ENCODE assay signal across 8 cellular contexts in the genomic region with DNA sequence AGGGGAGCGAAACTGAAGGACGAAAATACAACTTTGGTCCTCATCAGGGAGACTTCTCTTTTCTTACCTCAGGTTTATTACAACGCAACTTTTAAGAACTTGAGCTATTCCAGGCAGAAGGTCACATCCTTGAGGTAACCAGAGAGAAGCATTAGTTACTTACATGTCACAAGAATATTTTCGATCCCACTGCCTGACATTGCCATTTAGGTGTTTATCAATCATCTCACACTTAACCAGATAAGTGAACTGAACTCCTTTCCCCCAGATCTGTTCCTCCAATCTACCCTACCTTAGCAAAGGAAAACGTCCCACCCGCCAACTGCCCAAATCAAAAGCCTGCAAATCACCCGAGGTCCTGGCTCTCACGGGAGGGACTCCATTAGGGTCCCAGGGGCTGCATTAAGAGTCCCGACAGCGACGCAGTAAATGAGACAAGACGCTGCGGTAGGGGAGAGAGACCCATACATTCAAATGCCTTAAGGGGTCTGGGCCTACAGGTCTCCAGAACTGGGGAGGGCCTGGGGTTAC. TPM values are rescaled to one million over a fixed set of nuclear protein-coding genes. Genes with fewer than 3 reads are reported as not detected.
DNase-seq lines count a peak whose midpoint lies in the region; ATAC-seq and TF ChIP-seq lines count a peak whose summit lies in the region.

No MANE protein-coding gene starts in this region.

- no peaks in the 10 kb centered on the region for H3K36me3 ChIP-seq in breast epithelium
- H3K36me3 ChIP-seq in mammary epithelial cell (ENCODE audit: insufficient read depth, low read length), result no peaks in the 10 kb centered on the region
- no peaks in the 10 kb centered on the region for H3K36me3 ChIP-seq in lower lobe of right lung
- no peaks in the 10 kb centered on the region for H3K36me3 ChIP-seq in upper lobe of right lung

- peak overlapping the region; percentile 82 for H3K4me3 Mint-ChIP-seq in activated naive CD8-positive, alpha-beta T cell treated with anti-CD3 and anti-CD28 coated beads, Interleukin-2, amount 50 U/mL, for 24 hours

- H3K36me3 Mint-ChIP-seq in activated naive CD8-positive, alpha-beta T cell treated with anti-CD3 and anti-CD28 coated beads, Interleukin-2, amount 50 U/mL, for 24 hours (ENCODE audit: low read depth), result peaks cover 26% of the 10 kb centered on the region

- no peak for DNase-seq in breast epithelium (ENCODE audit: low spot score in 2 of 2)
- no peak for DNase-seq in mammary epithelial cell
- peak; percentile 3 for DNase-seq in activated naive CD8-positive, alpha-beta T cell treated with anti-CD3 and anti-CD28 coated beads, Interleukin-2, amount 50 U/mL, for 24 hours
- DNase-seq in lower lobe of right lung, result no peak
- DNase-seq in upper lobe of right lung, result no peak
- no peak for DNase-seq in NCI-H2029 treated with DMSO at 0.1 percent for 48 hours (lab: John Stamatoyannopoulos, UW)
- no peak for DNase-seq in NCI-H345 (lab: John Stamatoyannopoulos, UW)

- CTCF ChIA-PET in mammary epithelial cell (lab: Charles Lee; ENCODE audit: low non-redundant PET), result no interaction called here

- peak overlapping the region; percentile 38 to 60 (median 43) for H3K4me3 ChIP-seq in breast epithelium
- peak overlapping the region in 1 of 3 experiments; percentile 2 for H3K4me3 ChIP-seq in mammary epithelial cell (replicated peaks in 1 of 3; ENCODE audit: insufficient read depth in 1 of 3, low read depth in 2 of 3, low read length in 3 of 3)
- peak overlapping the region; percentile 52 for H3K4me3 ChIP-seq in lower lobe of right lung
- H3K4me3 ChIP-seq in upper lobe of right lung, result peak overlapping the region; percentile 49

- TF ChIP-seq CTCF in breast epithelium (IDR thresholded peaks at IDR 0.05) (no peak), mammary epithelial cell (conservative IDR thresholded peaks at IDR 0.05 in 1 of 2, IDR thresholded peaks at IDR 0.05 in 1 of 2; ENCODE audit: extremely low read depth in 1 of 2, insufficient read depth in 1 of 2, low read depth in 1 of 2, low read length in 2 of 2) (no peak), lower lobe of right lung (IDR thresholded peaks at IDR 0.05) (no peak), upper lobe of right lung (IDR thresholded peaks at IDR 0.05) (no peak)

- intact Hi-C loops in breast epithelium (cut with DNase I; ENCODE audit: low total_unique reads) (loop anchor here (2.0 kb wide), 1 partner anchor 47 kb away; no protein-coding TSS in a partner anchor), mammary epithelial cell (cut with micrococcal nuclease) (no loop called here), lower lobe of right lung (cut with DNase I) (loop anchor here (10.0 kb wide), 1 partner anchor 63 kb away; no protein-coding TSS in a partner anchor), upper lobe of right lung (cut with DNase I) (no loop called here)

- H3K27ac Mint-ChIP-seq in activated naive CD8-positive, alpha-beta T cell treated with anti-CD3 and anti-CD28 coated beads, Interleukin-2, amount 50 U/mL, for 24 hours, result peak overlapping the region; percentile 34

- H2AFZ ChIP-seq in mammary epithelial cell (ENCODE audit: low read depth, low read length), result no peak overlapping the region

- H3K4me1 Mint-ChIP-seq in activated naive CD8-positive, alpha-beta T cell treated with anti-CD3 and anti-CD28 coated beads, Interleukin-2, amount 50 U/mL, for 24 hours, result peaks cover 10% of the 10 kb centered on the region

- dilution Hi-C loops in mammary epithelial cell (cut with HindIII; ENCODE audit: low sequenced_read_pairs), result no loop called here

- peaks cover 0 to 16% of the 10 kb centered on the region in 2 donors for H3K27me3 ChIP-seq in breast epithelium
- H3K27me3 ChIP-seq in mammary epithelial cell (ENCODE audit: insufficient read depth, low read length), result no peaks in the 10 kb centered on the region
- no peaks in the 10 kb centered on the region for H3K27me3 ChIP-seq in lower lobe of right lung (ENCODE audit: low read depth)
- H3K27me3 ChIP-seq in upper lobe of right lung, result peaks cover 5% of the 10 kb centered on the region

- in situ Hi-C loops in mammary epithelial cell (cut with MboI; ENCODE audit: low sequenced_read_pairs in 2 of 2), result no loop called here

- TF ChIP-seq POLR2A in breast epithelium (IDR thresholded peaks at IDR 0.05), result no peak

- peaks cover 13 to 25% of the 10 kb centered on the region in 2 donors for H3K9me3 ChIP-seq in breast epithelium
- H3K9me3 ChIP-seq in mammary epithelial cell (replicated peaks; ENCODE audit: insufficient read depth, low read length), result peaks cover 4% of the 10 kb centered on the region
- H3K9me3 ChIP-seq in lower lobe of right lung, result peaks cover 8% of the 10 kb centered on the region
- no peaks in the 10 kb centered on the region for H3K9me3 ChIP-seq in upper lobe of right lung

- H4K20me1 ChIP-seq in mammary epithelial cell (ENCODE audit: insufficient read depth, low read length), result no peaks in the 10 kb centered on the region

- H3K79me2 ChIP-seq in mammary epithelial cell (ENCODE audit: insufficient read depth, low read length), result no peaks in the 10 kb centered on the region

- no TSS peak for BruUV-seq in mammary epithelial cell (replicated peaks; lab: Mats Ljungman, UMichigan)

- 65% methylated on average over 9 of the region's 13 CpGs for WGBS in mammary epithelial cell (ENCODE audit: low coverage, missing lambda C conversion rate)

- H3K27me3 Mint-ChIP-seq in activated naive CD8-positive, alpha-beta T cell treated with anti-CD3 and anti-CD28 coated beads, Interleukin-2, amount 50 U/mL, for 24 hours, result peaks cover 8% of the 10 kb centered on the region

- H3K4me1 ChIP-seq in breast epithelium (no peaks in the 10 kb centered on the region), mammary epithelial cell (ENCODE audit: insufficient read depth, low read length) (no peaks in the 10 kb centered on the region), lower lobe of right lung (no peaks in the 10 kb centered on the region), upper lobe of right lung (no peaks in the 10 kb centered on the region)

- peak; percentile 7 for ATAC-seq in activated naive CD8-positive, alpha-beta T cell treated with anti-CD3 and anti-CD28 coated beads, Interleukin-2, amount 50 U/mL, for 24 hours
- ATAC-seq in lower lobe of right lung (peak in 1 of 2 donors; percentile 22), upper lobe of right lung (no peak), GM21576 (IDR thresholded peaks at IDR 0.05; ENCODE audit: unreplicated experiment) (no peak)

- no peak overlapping the region for H3K9ac ChIP-seq in mammary epithelial cell (ENCODE audit: insufficient read depth, low read length)

- H3K9me3 Mint-ChIP-seq in activated naive CD8-positive, alpha-beta T cell treated with anti-CD3 and anti-CD28 coated beads, Interleukin-2, amount 50 U/mL, for 24 hours, result peaks cover 15% of the 10 kb centered on the region

- no peak overlapping the region for H3K4me2 ChIP-seq in mammary epithelial cell (ENCODE audit: insufficient read depth, low read depth, low read length)

- no peak overlapping the region for H3K27ac ChIP-seq in breast epithelium
- H3K27ac ChIP-seq in mammary epithelial cell (ENCODE audit: insufficient read depth, low read depth, low read length), result no peak overlapping the region
- H3K27ac ChIP-seq in lower lobe of right lung, result no peak overlapping the region
- no peak overlapping the region for H3K27ac ChIP-seq in upper lobe of right lung

RNA-seq across cellular contexts. Expression of a gene that starts 0.7 kb away (rescaled TPM):
- total RNA-seq in breast epithelium (under 1 TPM; 0.33 to 0.64 (median 0.44) TPM), mammary epithelial cell (under 1 TPM in 1 of 2 donors, not detected in 1; 0.83 TPM), lower lobe of right lung (0.86 TPM), upper lobe of right lung (0.49 TPM)
- polyA plus RNA-seq in mammary epithelial cell, result 0.14 TPM
- polyA minus RNA-seq in mammary epithelial cell, result 0.78 TPM

RNA-seq across cellular contexts. Expression of a gene that starts 12.3 kb away (rescaled TPM):
- total RNA-seq in breast epithelium (not detected), mammary epithelial cell (not detected), lower lobe of right lung (not detected), upper lobe of right lung (not detected)
- not detected for polyA plus RNA-seq in mammary epithelial cell
- not detected for polyA minus RNA-seq in mammary epithelial cell

RNA-seq across cellular contexts. Expression of a gene that starts 51.3 kb away (rescaled TPM):
- total RNA-seq in breast epithelium, result under 1 TPM in 1 of 3 donors, not detected in 2; 0.33 TPM
- not detected for total RNA-seq in mammary epithelial cell
- 0.05 TPM for polyA plus RNA-seq in mammary epithelial cell
- polyA minus RNA-seq in mammary epithelial cell, result not detected
- total RNA-seq in lower lobe of right lung, result not detected
- total RNA-seq in upper lobe of right lung, result not detected

Comparison
In these comparisons a context has a peak if more than half of its experiments do, and no peak if none do; other contexts are left out.
1. intact Hi-C loops: an anchor here in breast epithelium (2.0 kb wide) and lower lobe of right lung (10.0 kb wide); none called in mammary epithelial cell and upper lobe of right lung.